ENCODE assay signal across 8 cellular contexts in the genomic region with DNA sequence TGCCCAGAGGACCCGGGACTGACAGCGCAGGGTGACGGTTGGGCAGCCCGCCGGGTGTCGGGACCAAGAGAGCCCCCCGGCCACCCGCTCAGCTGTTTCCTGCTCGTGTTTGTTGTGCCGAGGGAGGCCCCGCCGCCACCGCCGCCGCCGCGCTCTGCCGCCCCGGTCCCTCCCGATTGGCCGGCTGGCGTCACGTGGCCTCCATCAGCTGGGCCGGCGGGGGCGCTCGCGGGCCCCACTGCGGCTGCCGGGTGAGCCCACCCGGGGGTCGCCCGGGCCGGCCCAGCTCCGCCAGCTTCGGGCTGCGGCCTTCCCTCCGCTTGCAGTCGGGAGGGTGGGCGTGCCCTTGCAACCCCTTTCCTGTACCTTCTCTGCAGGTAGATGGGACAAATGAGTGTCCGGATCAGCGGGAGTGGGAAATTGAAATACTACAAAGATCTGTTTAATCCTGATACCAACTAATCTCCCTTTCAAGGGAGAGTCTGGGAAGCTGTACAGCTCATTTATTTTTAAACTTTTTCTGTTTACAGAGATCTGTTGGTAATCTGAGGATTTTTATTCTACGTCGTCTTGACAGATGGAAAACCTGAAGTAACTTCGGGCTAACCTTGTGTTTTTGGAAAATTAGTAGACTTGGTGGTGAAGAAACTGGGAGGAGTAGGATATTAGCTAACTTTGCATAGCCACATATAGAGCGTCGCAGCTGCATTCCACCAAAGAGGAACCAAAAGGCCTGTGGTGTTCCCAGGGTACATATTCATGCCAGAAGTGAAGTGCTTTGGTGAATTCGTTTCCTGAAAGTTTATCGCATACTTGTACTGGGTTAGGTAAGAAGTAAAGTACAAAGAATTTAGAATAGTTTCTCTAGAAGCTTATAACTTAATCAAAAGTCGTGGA. TPM values are rescaled to one million over a fixed set of nuclear protein-coding genes. Genes with fewer than 3 reads are reported as not detected.
DNase-seq lines count a peak whose midpoint lies in the region; ATAC-seq and TF ChIP-seq lines count a peak whose summit lies in the region.

No MANE protein-coding gene starts in this region.

- ATAC-seq in GM19023 (IDR thresholded peaks at IDR 0.05; ENCODE audit: unreplicated experiment), result peak; percentile 16
- peak; percentile 17 for ATAC-seq in HG03571 (IDR thresholded peaks at IDR 0.05; ENCODE audit: unreplicated experiment)
- peak; percentile 1 to 9 for ATAC-seq in naive thymus-derived CD8-positive, alpha-beta T cell

- H3K36me3 Mint-ChIP-seq in naive thymus-derived CD8-positive, alpha-beta T cell, result peaks cover 0 to 47% (median 16%) of the 10 kb centered on the region in 3 donors

- H3K9me3 ChIP-seq in PC-9 (ENCODE audit: insufficient read depth, low read depth) (no peaks in the 10 kb centered on the region), fibroblast of lung (ENCODE audit: control insufficient read depth, insufficient read depth, low read depth, low read length) (no peaks in the 10 kb centered on the region)

- CTCF ChIA-PET in PC-9 (lab: Charles Lee), result interaction anchor here (0.6 kb wide), 1 partner anchor 299 kb away, joined by 7 read pairs; a partner anchor contains a TSS

- H2AFZ ChIP-seq in PC-9 (peak overlapping the region; percentile 81), fibroblast of lung (ENCODE audit: low read length) (peak overlapping the region; percentile 36)

- no peak; the same call in 1 of the 2 replicates for TF ChIP-seq CTCF in PC-9 (conservative IDR thresholded peaks at IDR 0.05)
- peak in 1 of 2 donors; percentile 38 for TF ChIP-seq CTCF in fibroblast of lung (conservative IDR thresholded peaks at IDR 0.05 in 1 of 2, IDR thresholded peaks at IDR 0.05 in 1 of 2; ENCODE audit: low read depth in 1 of 2, low read length in 2 of 2)

- H4K20me1 ChIP-seq in PC-9 (ENCODE audit: insufficient read depth) (peaks cover 5% of the 10 kb centered on the region; the same call in 1 of the 2 replicates), fibroblast of lung (ENCODE audit: control insufficient read depth, extremely low read depth, insufficient read depth, low read length) (no peaks in the 10 kb centered on the region)

- H3K4me2 ChIP-seq in PC-9 (peak overlapping the region; percentile 77), fibroblast of lung (ENCODE audit: extremely low read depth, insufficient read depth, low read length) (peak overlapping the region; percentile 84)

- no peaks in the 10 kb centered on the region for H3K9me2 ChIP-seq in PC-9 (ENCODE audit: insufficient read depth)

- H3K79me2 ChIP-seq in PC-9 (ENCODE audit: low read depth) (peaks cover 20% of the 10 kb centered on the region; the same call in 1 of the 2 replicates), fibroblast of lung (ENCODE audit: control insufficient read depth, insufficient read depth, low read length) (peaks cover 6% of the 10 kb centered on the region)

- DNase-seq in AG08396 (ENCODE audit: low spot score) (peak; percentile 94), PC-9 (peak; percentile 38 to 68), fibroblast of lung (ENCODE audit: low read depth in 2 of 2) (peak; percentile 56 to 58)
- peak; percentile 62 to 67 for DNase-seq in activated T-helper 1 cell treated with anti-CD3 and anti-CD28 coated beads, Interleukin-2, amount 50 U/mL, for 16 hours (ENCODE audit: low read depth in 1 of 2, low spot score in 1 of 2)
- peak; percentile 67 to 90 (median 82) for DNase-seq in naive thymus-derived CD8-positive, alpha-beta T cell
- peak; percentile 61 to 85 (median 71) for DNase-seq in stimulated activated naive CD4-positive, alpha-beta T cell (lab: John Stamatoyannopoulos, UW)

- H3K27me3 Mint-ChIP-seq in naive thymus-derived CD8-positive, alpha-beta T cell, result no peaks in the 10 kb centered on the region

- H3K27me3 ChIP-seq in PC-9 (ENCODE audit: insufficient read depth, low read depth), result no peaks in the 10 kb centered on the region
- no peaks in the 10 kb centered on the region for H3K27me3 ChIP-seq in fibroblast of lung (ENCODE audit: control insufficient read depth, insufficient read depth, low read length)

- H3K4me1 Mint-ChIP-seq in naive thymus-derived CD8-positive, alpha-beta T cell, result peaks cover 31 to 65% (median 63%) of the 10 kb centered on the region in 4 donors

- peaks cover 39% of the 10 kb centered on the region for H3K4me1 ChIP-seq in PC-9 (replicated peaks; ENCODE audit: insufficient read depth)
- H3K4me1 ChIP-seq in fibroblast of lung (ENCODE audit: control insufficient read depth, extremely low read depth, insufficient read depth, low read length), result peaks cover 8% of the 10 kb centered on the region

- no peaks in the 10 kb centered on the region for H3K9me3 Mint-ChIP-seq in naive thymus-derived CD8-positive, alpha-beta T cell

- peak overlapping the region; percentile 83 for H3K4me3 ChIP-seq in PC-9
- peak overlapping the region; percentile 79 to 90 (median 84) for H3K4me3 ChIP-seq in fibroblast of lung (replicated peaks in 1 of 4; ENCODE audit: control extremely low read depth in 1 of 4, insufficient read depth in 1 of 4, low read depth in 3 of 4, low read length in 4 of 4)

- H3K36me3 ChIP-seq in PC-9 (ENCODE audit: low read depth) (0 out of 2 replicates have a peak, but pooled peaks cover 4% of the 10 kb centered on the region), fibroblast of lung (ENCODE audit: control insufficient read depth, insufficient read depth, low read length) (no peaks in the 10 kb centered on the region)

- H3K27ac ChIP-seq in PC-9, result no peak overlapping the region
- peak overlapping the region; percentile 70 for H3K27ac ChIP-seq in fibroblast of lung (ENCODE audit: insufficient read depth, low read length)

- peak overlapping the region; percentile 82 to 95 (median 89) for H3K27ac Mint-ChIP-seq in naive thymus-derived CD8-positive, alpha-beta T cell

- POLR2A ChIA-PET in PC-9 (lab: Charles Lee; ENCODE audit: unreplicated experiment), result no interaction called here
- POLR2A ChIA-PET in naive thymus-derived CD8-positive, alpha-beta T cell (lab: Charles Lee), result interaction anchor here (0.8 to 4.3 kb wide), 10 partner anchors 9 to 1278 kb away, joined by 3 to 111 read pairs (median 5); a partner anchor contains a TSS

- peaks cover 20% of the 10 kb centered on the region; the same call in 1 of the 2 replicates for H3F3A ChIP-seq in PC-9 (ENCODE audit: insufficient read depth, low read depth)

- H3K9ac ChIP-seq in fibroblast of lung (ENCODE audit: insufficient read depth, low read length), result peak overlapping the region; percentile 97

- H3K4me3 Mint-ChIP-seq in naive thymus-derived CD8-positive, alpha-beta T cell, result peak overlapping the region; percentile 79 to 93 (median 86)

- BruUV-seq in PC-9 (replicated peaks; lab: Mats Ljungman, UMichigan), result TSS peak; percentile 34

- intact Hi-C loops in PC-9 (cut with micrococcal nuclease; ENCODE audit: unreplicated experiment), result loop anchor here (5.0 kb wide), 2 partner anchors 56 to 69 kb away; no protein-coding TSS in a partner anchor

RNA-seq across cellular contexts. Expression of a gene that starts 1.2 kb away (rescaled TPM):
- total RNA-seq in PC-9 (2021), result 56.9 and 67.5 TPM in 2 replicates
- total RNA-seq in fibroblast of lung, result 97.1 and 159 TPM in 2 replicates
- polyA plus RNA-seq in fibroblast of lung, result 62.6 and 94.7 TPM in 2 replicates
- polyA plus RNA-seq in fibroblast of lung (2012), result 49.9 and 75.1 TPM in 2 replicates
- polyA minus RNA-seq in fibroblast of lung (ENCODE audit: low replicate concordance), result 34.5 and 57.5 TPM in 2 replicates
- total RNA-seq in naive thymus-derived CD8-positive, alpha-beta T cell, result 100 to 1,000 TPM in 1 of 2 experiments, 10 to 100 TPM in 1; 99.8 to 106 TPM
- polyA plus RNA-seq in naive thymus-derived CD8-positive, alpha-beta T cell, result 100 to 1,000 TPM in 2 of 3 donors, 10 to 100 TPM in 1; 88.3 to 155 (median 103) TPM
